In genomic region chrX:107450823-107451509, GRCh38 we compare ENCODE assay signal across 8 cellular contexts. TPM values are rescaled to one million over a fixed set of nuclear protein-coding genes. Genes with fewer than 3 reads are reported as not detected.
A peak's percentile ranks its signal among the peaks of the same experiment; 100 is the strongest.
DNase-seq lines count a peak whose midpoint lies in the region; ATAC-seq and TF ChIP-seq lines count a peak whose summit lies in the region.

No MANE protein-coding gene starts in this region.

- 7 to 28% methylated on average over 3 to 17 of the region's 19 CpGs for WGBS in upper lobe of left lung, 2 donors

- no peaks in the 10 kb centered on the region for H3K9me3 ChIP-seq in upper lobe of left lung

- no peak overlapping the region for H3K27ac ChIP-seq in upper lobe of left lung

- peak; percentile 11 for ATAC-seq in stimulated activated naive CD8-positive, alpha-beta T cell treated with anti-CD3 and anti-CD28 coated beads, Interleukin-15, Interleukin-2, amounts not matched to agents 100 U/mL and 50 U/mL, for 24 hours
- ATAC-seq in upper lobe of left lung (ENCODE audit: low FRiP score in 2 of 2): no peak
- ATAC-seq in HG02642 (IDR thresholded peaks at IDR 0.05; ENCODE audit: poor library complexity, unreplicated experiment): no peak

- H3K4me1 ChIP-seq in upper lobe of left lung: peaks cover 0 to 24% (median 0%) of the 10 kb centered on the region in 4 donors

- DNase-seq in activated gamma-delta T cell treated with Interleukin-2 at 50 U/mL for 16 hours: peak; percentile 45
- DNase-seq in activated gamma-delta T cell (lab: John Stamatoyannopoulos, UW): no peak
- peak; percentile 46 to 81 for DNase-seq in NCI-H524 (lab: John Stamatoyannopoulos, UW)
- DNase-seq in erythroblast (lab: John Stamatoyannopoulos, UW): peak; percentile 1 to 2
- peak; percentile 37 for DNase-seq in stimulated activated naive CD8-positive, alpha-beta T cell treated with anti-CD3 and anti-CD28 coated beads, Interleukin-15, Interleukin-2, amounts not matched to agents 100 U/mL and 50 U/mL, for 24 hours
- DNase-seq in NCI-H2107 (lab: John Stamatoyannopoulos, UW): no peak
- DNase-seq in upper lobe of left lung: no peak

- peaks cover 0 to 20% (median 0%) of the 10 kb centered on the region in 4 donors for H3K27me3 ChIP-seq in upper lobe of left lung

- TF ChIP-seq EP300 in upper lobe of left lung (IDR thresholded peaks at IDR 0.05): no peak

- no peak for TF ChIP-seq CTCF in upper lobe of left lung (IDR thresholded peaks at IDR 0.05)

- no peaks in the 10 kb centered on the region for H3K36me3 ChIP-seq in upper lobe of left lung

- H3K4me3 ChIP-seq in upper lobe of left lung: no peak overlapping the region

- TF ChIP-seq POLR2A in erythroblast (IDR thresholded peaks at IDR 0.05; ENCODE audit: low read length) (no peak), upper lobe of left lung (IDR thresholded peaks at IDR 0.05) (no peak)

RNA-seq across cellular contexts. Expression of gene FRMPD3, which starts 1.5 kb away (rescaled TPM):
- under 1 TPM; under 0.01 to 0.89 (median 0.28) TPM for total RNA-seq in upper lobe of left lung

Comparison
In these comparisons a context has a peak if more than half of its experiments do, and no peak if none do; other contexts are left out.
1. DNase-seq: peak in activated gamma-delta T cell treated with Interleukin-2 at 50 U/mL for 16 hours (single experiment), NCI-H524 (2 of 2), erythroblast (2 of 2) and stimulated activated naive CD8-positive, alpha-beta T cell treated with anti-CD3 and anti-CD28 coated beads, Interleukin-15, Interleukin-2, amounts not matched to agents 100 U/mL and 50 U/mL, for 24 hours (single experiment); none in activated gamma-delta T cell (single experiment), NCI-H2107 (single experiment) and upper lobe of left lung (0 of 2).